In the genomic region with DNA sequence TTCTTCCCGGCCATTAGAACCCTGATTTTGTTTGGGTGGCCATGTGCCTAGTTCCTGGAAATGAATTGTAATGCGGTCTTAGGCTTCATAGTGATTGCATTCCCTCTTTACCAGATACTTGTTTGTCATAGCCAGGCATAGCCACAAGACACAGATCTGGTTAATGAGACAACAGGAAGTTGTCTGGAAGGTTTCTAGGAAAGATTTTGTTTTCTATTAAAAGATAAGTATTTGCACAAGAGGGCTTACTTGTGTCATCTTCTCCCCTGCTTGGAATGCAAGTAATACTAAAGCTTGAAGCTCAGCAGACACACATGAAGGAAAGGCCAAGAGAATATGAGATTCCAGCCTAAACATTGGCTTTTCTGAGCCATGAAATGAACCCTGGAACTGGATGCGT, we compare ENCODE assay signal across 16 cellular contexts.
"Had no signal": no experiment of that assay in that cellular context is flagged by ENCODE, and none has a peak within 500 bp of the region (broad histone marks: within the 10 kb centered on the region; RNA-seq: fewer than 3 reads in every experiment).

No MANE protein-coding gene starts in this region.

- H3K9me3 ChIP-seq: SK-N-SH, upper lobe of left lung had no signal

- H3K27me3 ChIP-seq: foreskin keratinocyte, upper lobe of left lung had no signal

- H3K4me3 ChIP-seq: upper lobe of left lung had no signal

- H3K36me3 ChIP-seq: upper lobe of left lung had no signal

- H3K27ac Mint-ChIP-seq: nephron progenitor cell; progenitor cell of endocrine pancreas; stimulated activated naive CD8-positive, alpha-beta T cell treated with anti-CD3 and anti-CD28 coated beads, Interleukin-15, Interleukin-2, amounts not matched to agents 100 ng/mL and 50 ng/mL, for 24 hours had no signal

- DNase-seq: activated CD4-positive, alpha-beta T cell treated with anti-CD3 and anti-CD28 coated beads, Interleukin-2, amount 50 U/mL, for 4 hours; activated CD4-positive, CD25-positive, alpha-beta regulatory T cell; activated T-cell treated with anti-CD3 and anti-CD28 coated beads, Interleukin-2, amount 50 U/mL, for 4 hours; aorta; effector CD8-positive, alpha-beta T cell; foreskin keratinocyte; glutamatergic neuron; nephron progenitor cell; right cardiac atrium; SK-N-SH; small intestine; stimulated activated CD4-positive, alpha-beta T cell treated with anti-CD3 and anti-CD28 coated beads, Interleukin-4, amount 100 ng/mL, for 4 hours; upper lobe of left lung had no signal

- FAIRE-seq: endothelial cell of umbilical vein, small intestine had no signal

- H3K4me3 Mint-ChIP-seq: activated T-cell treated with anti-CD3 and anti-CD28 coated beads, Interleukin-2, amount 50 U/mL, for 4 hours; nephron progenitor cell; stimulated activated naive CD8-positive, alpha-beta T cell treated with anti-CD3 and anti-CD28 coated beads, Interleukin-15, Interleukin-2, amounts not matched to agents 100 ng/mL and 50 ng/mL, for 24 hours had no signal

- H3K4me1 Mint-ChIP-seq: nephron progenitor cell had no signal

- H3K27ac ChIP-seq: foreskin keratinocyte, upper lobe of left lung had no signal

- H3K27me3 Mint-ChIP-seq: progenitor cell of endocrine pancreas; stimulated activated naive CD8-positive, alpha-beta T cell treated with anti-CD3 and anti-CD28 coated beads, Interleukin-15, Interleukin-2, amounts not matched to agents 100 ng/mL and 50 ng/mL, for 24 hours had no signal

- H3K9me3 Mint-ChIP-seq: activated T-cell treated with anti-CD3 and anti-CD28 coated beads, Interleukin-2, amount 50 U/mL, for 4 hours; nephron progenitor cell; stimulated activated naive CD8-positive, alpha-beta T cell treated with anti-CD3 and anti-CD28 coated beads, Interleukin-15, Interleukin-2, amounts not matched to agents 100 ng/mL and 50 ng/mL, for 24 hours had no signal
